Comparison of ENCODE assay signal across 17 cellular contexts in the genomic region with DNA sequence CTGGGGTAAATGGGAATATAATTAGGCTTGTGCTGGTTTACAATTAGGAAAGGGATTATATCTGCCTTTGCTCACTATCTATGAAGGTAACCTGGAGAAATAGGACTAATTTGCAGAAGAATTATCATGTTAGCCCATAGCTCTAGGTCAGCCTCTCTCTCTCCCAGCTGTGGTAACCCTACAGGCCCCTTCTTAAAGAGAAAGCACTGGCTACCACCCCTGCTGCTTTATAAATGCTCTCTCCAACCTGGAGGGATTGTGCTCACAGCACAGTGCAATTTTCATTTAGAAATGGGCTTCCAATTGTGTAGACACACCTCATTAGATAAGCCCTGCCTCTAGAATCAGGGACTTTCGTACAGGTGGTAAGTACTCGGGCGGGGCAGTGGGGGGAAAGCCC. TPM values are rescaled to one million over a fixed set of nuclear protein-coding genes. Genes with fewer than 3 reads are reported as not detected.
"Had no signal": no experiment of that assay in that cellular context is flagged by ENCODE, and none has a peak within 500 bp of the region (broad histone marks: within the 10 kb centered on the region; RNA-seq: fewer than 3 reads in every experiment).

No MANE protein-coding gene starts in this region.

- H3K27ac ChIP-seq: parathyroid adenoma, upper lobe of right lung had no signal

- DNase-seq: activated CD4-positive, alpha-beta T cell treated with anti-CD3 and anti-CD28 coated beads, Interleukin-2, amount 50 U/mL, for 1 hour; activated naive CD4-positive, alpha-beta T cell treated with anti-CD3 and anti-CD28 coated beads for 36 hours; islet precursor cell; naive thymus-derived CD4-positive, alpha-beta T cell; stimulated activated CD4-positive, alpha-beta T cell treated with anti-CD3 and anti-CD28 coated beads, Interleukin-1b, Interleukin-23, amount 100 ng/mL, for 48 hours; stimulated activated naive CD8-positive, alpha-beta T cell treated with anti-CD3 and anti-CD28 coated beads, Interleukin-15, amount 100 ng/mL, for 72 hours; upper lobe of right lung had no signal

- H3K27me3 Mint-ChIP-seq: activated T-helper 17 cell treated with anti-CD3 and anti-CD28 coated beads, Interleukin-2, amount 50 U/mL, for 72 hours; naive thymus-derived CD4-positive, alpha-beta T cell; stimulated activated naive CD8-positive, alpha-beta T cell treated with anti-CD3 and anti-CD28 coated beads, Interleukin-15, amount 100 ng/mL, for 72 hours had no signal

- H3K27me3 ChIP-seq: upper lobe of right lung had no signal

- H2AFZ ChIP-seq: parathyroid adenoma had no signal

- ATAC-seq: activated T-helper 17 cell treated with anti-CD3 and anti-CD28 coated beads, Interleukin-2, amount 50 U/mL, for 72 hours; naive thymus-derived CD4-positive, alpha-beta T cell; stimulated activated naive CD8-positive, alpha-beta T cell treated with anti-CD3 and anti-CD28 coated beads, Interleukin-15, amount 100 ng/mL, for 72 hours; upper lobe of right lung had no signal

- H3K36me3 ChIP-seq: upper lobe of right lung had no signal

- H3K4me1 ChIP-seq: parathyroid adenoma, upper lobe of right lung had no signal

- H3K4me1 Mint-ChIP-seq: activated T-helper 17 cell treated with anti-CD3 and anti-CD28 coated beads, Interleukin-2, amount 50 U/mL, for 72 hours; naive thymus-derived CD4-positive, alpha-beta T cell; stimulated activated naive CD8-positive, alpha-beta T cell treated with anti-CD3 and anti-CD28 coated beads, Interleukin-15, amount 100 ng/mL, for 72 hours had no signal

- H3K4me3 ChIP-seq: upper lobe of right lung had no signal

- H3K9me3 ChIP-seq: upper lobe of right lung had no signal

- H3K79me2 ChIP-seq: parathyroid adenoma had no signal

- H3K27ac Mint-ChIP-seq: activated naive CD4-positive, alpha-beta T cell treated with anti-CD3 and anti-CD28 coated beads for 36 hours; activated T-helper 17 cell treated with anti-CD3 and anti-CD28 coated beads, Interleukin-2, amount 50 U/mL, for 72 hours; naive thymus-derived CD4-positive, alpha-beta T cell; stimulated activated naive CD8-positive, alpha-beta T cell treated with anti-CD3 and anti-CD28 coated beads, Interleukin-15, amount 100 ng/mL, for 72 hours; T-helper 2 cell treated with Interferon-gamma antibody and Interleukin-4, amounts not matched to agents 5 μg/mL and 100 μg/mL, for 36 hours had no signal

- H3K4me3 Mint-ChIP-seq: activated naive CD4-positive, alpha-beta T cell treated with anti-CD3 and anti-CD28 coated beads for 36 hours; activated T-helper 17 cell treated with anti-CD3 and anti-CD28 coated beads, Interleukin-2, amount 50 U/mL, for 72 hours; naive thymus-derived CD4-positive, alpha-beta T cell; stimulated activated naive CD8-positive, alpha-beta T cell treated with anti-CD3 and anti-CD28 coated beads, Interleukin-15, amount 100 ng/mL, for 72 hours; T-helper 2 cell treated with Interferon-gamma antibody and Interleukin-4, amounts not matched to agents 5 μg/mL and 100 μg/mL, for 36 hours had no signal

RNA-seq across cellular contexts. Expression of a gene that starts 22.7 kb away (rescaled TPM):
- total RNA-seq: activated naive CD4-positive, alpha-beta T cell treated with anti-CD3 and anti-CD28 coated beads for 36 hours; activated T-helper 17 cell treated with anti-CD3 and anti-CD28 coated beads, Interleukin-2, amount 50 U/mL, for 72 hours had no signal
- polyA plus RNA-seq: naive thymus-derived CD4-positive, alpha-beta T cell had no signal

RNA-seq across cellular contexts. Expression of a gene that starts 47.3 kb away (rescaled TPM):
- total RNA-seq: activated naive CD4-positive, alpha-beta T cell treated with anti-CD3 and anti-CD28 coated beads for 36 hours; activated T-helper 17 cell treated with anti-CD3 and anti-CD28 coated beads, Interleukin-2, amount 50 U/mL, for 72 hours; astrocyte; left lobe of liver; lung microvascular endothelial cell; naive thymus-derived CD4-positive, alpha-beta T cell; renal cortical epithelial cell; temporal lobe; upper lobe of right lung had no signal
- polyA plus RNA-seq: adipose tissue; esophagus; naive thymus-derived CD4-positive, alpha-beta T cell had no signal
